8 cellular contexts compared by ENCODE assay signal in genomic region chr1:23178414-23178813, GRCh38. TPM values are rescaled to one million over a fixed set of nuclear protein-coding genes. Genes with fewer than 3 reads are reported as not detected.
A peak's percentile ranks its signal among the peaks of the same experiment; 100 is the strongest.
DNase-seq lines count a peak whose midpoint lies in the region; TF ChIP-seq lines count a peak whose summit lies in the region.

No MANE protein-coding gene starts in this region.

- peak overlapping the region; percentile 89 for H3K4me2 ChIP-seq in smooth muscle cell

- peaks cover 1 to 4% (median 2%) of the 10 kb centered on the region in 3 donors for H3K27me3 Mint-ChIP-seq in immature natural killer cell (ENCODE audit: low read depth in 3 of 3)

- H3K4me1 Mint-ChIP-seq in immature natural killer cell = peaks cover 16 to 25% of the 10 kb centered on the region in 2 donors

- H3K36me3 ChIP-seq in HUES48 (ENCODE audit: control insufficient read depth, insufficient read depth, low read length) (no peaks in the 10 kb centered on the region), ascending aorta (no peaks in the 10 kb centered on the region), smooth muscle cell (ENCODE audit: low read depth) (no peaks in the 10 kb centered on the region)

- H3K9me3 Mint-ChIP-seq in immature natural killer cell = no peaks in the 10 kb centered on the region

- peaks cover 30% of the 10 kb centered on the region for H3K27me3 ChIP-seq in HUES48 (ENCODE audit: control insufficient read depth, insufficient read depth, low read length)
- no peaks in the 10 kb centered on the region for H3K27me3 ChIP-seq in ascending aorta
- no peaks in the 10 kb centered on the region for H3K27me3 ChIP-seq in smooth muscle cell (ENCODE audit: low read depth)

- H3F3A ChIP-seq in smooth muscle cell (ENCODE audit: low read depth) = peaks cover 10% of the 10 kb centered on the region

- H3K9me3 ChIP-seq in HUES48 (ENCODE audit: control insufficient read depth, insufficient read depth, low read length) (no peaks in the 10 kb centered on the region), ascending aorta (no peaks in the 10 kb centered on the region), smooth muscle cell (replicated peaks; ENCODE audit: low read depth) (no peaks in the 10 kb centered on the region)

- no peak overlapping the region for H3K9ac ChIP-seq in HUES48 (ENCODE audit: low read depth, low read length)
- no peak overlapping the region for H3K9ac ChIP-seq in smooth muscle cell (ENCODE audit: low read depth)

- H4K20me1 ChIP-seq in smooth muscle cell (ENCODE audit: low read depth) = no peaks in the 10 kb centered on the region

- peak overlapping the region; percentile 69 for H2AFZ ChIP-seq in smooth muscle cell (ENCODE audit: low read depth)

- 80% methylated on average over 6 of the region's 6 CpGs for WGBS in smooth muscle cell (ENCODE audit: low lambda C conversion rate)

- intact Hi-C loops in ascending aorta (cut with DNase I) = loop anchor here (5.0 kb wide), 1 partner anchor 161 kb away; the partner anchor contains the start of genes KDM1A and TEX46

- DNase-seq in ascending aorta (ENCODE audit: low spot score in 2 of 2) (no peak), immature natural killer cell (no peak), smooth muscle cell (lab: John Stamatoyannopoulos, UW; ENCODE audit: unreplicated experiment) (no peak), iPS-NIHi11 (ENCODE audit: low spot score) (no peak), DMS 273 (lab: John Stamatoyannopoulos, UW; ENCODE audit: unreplicated experiment) (no peak), SHP77 treated with DMSO at 0.1 percent for 48 hours (lab: John Stamatoyannopoulos, UW) (no peak), NCI-H146 treated with DMSO at 0.1 percent for 48 hours (lab: John Stamatoyannopoulos, UW; ENCODE audit: unreplicated experiment) (no peak)

- no peak for TF ChIP-seq CTCF in ascending aorta (IDR thresholded peaks at IDR 0.05)
- no peak for TF ChIP-seq CTCF in smooth muscle cell (IDR thresholded peaks at IDR 0.05; ENCODE audit: borderline replicate concordance, insufficient read depth, poor library complexity, severe bottlenecking)

- peak overlapping the region; percentile 74 to 79 (median 75) for H3K4me3 Mint-ChIP-seq in immature natural killer cell

- H3K4me1 ChIP-seq in HUES48 (ENCODE audit: control insufficient read depth, insufficient read depth, low read length) = no peaks in the 10 kb centered on the region
- H3K4me1 ChIP-seq in ascending aorta = peaks cover 0 to 2% of the 10 kb centered on the region in 2 donors
- H3K4me1 ChIP-seq in smooth muscle cell (ENCODE audit: low read depth) = no peaks in the 10 kb centered on the region

- H3K27ac Mint-ChIP-seq in immature natural killer cell = peak overlapping the region in 3 of 6 donors; percentile 19 to 74 (median 74)

- H3K36me3 Mint-ChIP-seq in immature natural killer cell = no peaks in the 10 kb centered on the region

- H3K27ac ChIP-seq in HUES48 (ENCODE audit: low read depth, low read length) (no peak overlapping the region), ascending aorta (peak overlapping the region; percentile 89 to 92), smooth muscle cell (ENCODE audit: low read depth) (peak overlapping the region; percentile 78)

- H3K4me3 ChIP-seq in HUES48 (ENCODE audit: low read depth, low read length) (peak overlapping the region; percentile 54; the same call in 1 of the 2 replicates), ascending aorta (peak overlapping the region in 1 of 2 donors; percentile 73), smooth muscle cell (peak overlapping the region; percentile 54)

- no peaks in the 10 kb centered on the region for H3K79me2 ChIP-seq in smooth muscle cell (ENCODE audit: low read depth)

RNA-seq across cellular contexts. Expression of gene LUZP1, which starts 9.8 kb away (rescaled TPM):
- total RNA-seq in ascending aorta (18.0 TPM), smooth muscle cell (29.2 and 41.1 TPM in 2 replicates)
- polyA plus RNA-seq in immature natural killer cell (10 to 100 TPM in 2 of 3 donors, 1 to 10 TPM in 1; 9.8 to 35.5 (median 13.8) TPM), smooth muscle cell (39.2 and 54.5 TPM in 2 replicates)

RNA-seq across cellular contexts. Expression of gene HTR1D, which starts 38.9 kb away (rescaled TPM):
- total RNA-seq in ascending aorta (not detected), smooth muscle cell (0.49 and 1.1 TPM in 2 replicates)
- polyA plus RNA-seq in immature natural killer cell (not detected), smooth muscle cell (0.26 and 1.1 TPM in 2 replicates)
